In genomic region chr7:111694376-111694775, GRCh38 we compare ENCODE assay signal across 16 cellular contexts.
DNase-seq lines count a peak whose midpoint lies in the region; ATAC-seq and TF ChIP-seq lines count a peak whose summit lies in the region.
"Had no signal": no experiment of that assay in that cellular context is flagged by ENCODE, and none has a peak within 500 bp of the region (broad histone marks: within the 10 kb centered on the region; RNA-seq: fewer than 3 reads in every experiment).

No MANE protein-coding gene starts in this region.

- peak; percentile 32 for ATAC-seq in foreskin keratinocyte
- ATAC-seq: A549; CD8-positive, alpha-beta T cell had no signal

- H3K4me1 ChIP-seq in foreskin keratinocyte = no peaks in the 10 kb centered on the region
- H3K4me1 ChIP-seq: A549, Caco-2 had no signal

- H3K27me3 ChIP-seq in foreskin keratinocyte = no peaks in the 10 kb centered on the region

- DNase-seq in M059J (ENCODE audit: low read depth) (peak; percentile 19), foreskin keratinocyte (no peak), A172 (ENCODE audit: low spot score) (no peak), amniotic stem cell (lab: John Stamatoyannopoulos, UW) (no peak), NCI-H2081 (lab: John Stamatoyannopoulos, UW) (no peak)
- DNase-seq: 8988T; AML-193; Caco-2; Calu3; CD4-positive, alpha-beta T cell; CD8-positive, alpha-beta T cell; DMS79 treated with DMSO at 0.1 percent for 48 hours; GF-D8 had no signal

- TF ChIP-seq CTCF in foreskin keratinocyte (conservative IDR thresholded peaks at IDR 0.05) = no peak

- no peak overlapping the region for H3K27ac ChIP-seq in foreskin keratinocyte
- H3K27ac ChIP-seq: A549; BLaER1 treated with 17β-estradiol and CSF1 and Interleukin-3, amounts not matched to agents 10 nM and 100 nM; C4-2B had no signal
